In the genomic region with DNA sequence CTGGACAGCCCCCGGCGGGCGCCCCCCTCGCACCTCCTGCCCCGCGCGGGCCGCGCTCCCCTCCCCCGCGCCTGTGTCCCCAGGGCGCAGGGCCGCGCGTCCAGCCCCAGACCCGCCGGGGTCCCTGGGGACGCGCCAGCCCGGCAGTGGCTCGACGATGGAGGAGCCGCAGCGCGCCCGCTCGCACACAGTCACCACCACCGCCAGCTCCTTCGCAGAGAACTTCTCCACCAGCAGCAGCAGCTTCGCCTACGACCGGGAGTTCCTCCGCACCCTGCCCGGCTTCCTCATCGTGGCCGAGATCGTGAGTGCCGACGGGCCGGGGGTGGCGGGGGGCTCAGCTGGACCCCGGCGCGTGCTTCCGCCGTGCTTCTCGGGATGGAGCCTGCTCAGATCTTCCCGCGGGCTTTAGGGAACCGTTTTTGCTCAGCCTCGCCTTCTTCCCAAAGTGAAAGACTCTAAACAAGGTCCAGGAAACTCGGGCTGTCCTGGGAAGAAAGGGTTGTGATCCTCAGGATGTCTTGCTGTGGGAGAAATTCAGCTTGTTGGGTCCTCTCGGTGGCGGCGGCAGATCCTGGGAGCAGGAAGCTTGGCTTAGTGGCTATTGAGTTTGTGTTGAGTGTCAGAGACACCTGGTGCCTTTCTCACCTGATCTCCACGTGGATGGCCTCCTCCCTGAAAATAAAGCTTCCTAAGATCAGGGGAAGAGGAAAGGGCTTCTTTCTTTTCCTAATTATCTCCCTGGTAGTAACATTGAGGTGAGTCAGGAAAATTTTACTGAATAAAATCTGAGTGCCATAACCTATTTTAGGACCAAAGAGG, we compare ENCODE assay signal across 8 cellular contexts. TPM values are rescaled to one million over a fixed set of nuclear protein-coding genes. Genes with fewer than 3 reads are reported as not detected.
DNase-seq lines count a peak whose midpoint lies in the region; ATAC-seq, FAIRE-seq and TF ChIP-seq lines count a peak whose summit lies in the region.

No MANE protein-coding gene starts in this region.

- ATAC-seq in omental fat pad (ENCODE audit: low FRiP score) (peak; percentile 53), GM18517 (IDR thresholded peaks at IDR 0.05; ENCODE audit: unreplicated experiment) (no peak)

- peak overlapping the region; percentile 91 for H3K4me2 ChIP-seq in DOHH2 (ENCODE audit: low read length)

- peak; percentile 43 to 65 for DNase-seq in HAP-1 (ENCODE audit: low spot score in 2 of 2)
- DNase-seq in NOMO-1 treated with DMSO at 0.1 percent for 48 hours (lab: John Stamatoyannopoulos, UW; ENCODE audit: unreplicated experiment), result peak; percentile 37
- DNase-seq in activated T-helper 9 cell treated with anti-CD3 and anti-CD28 coated beads, Interleukin-2, amount 50 U/mL, for 16 hours (ENCODE audit: low read depth), result peak; percentile 20
- peak; percentile 32 to 55 for DNase-seq in frontal cortex (ENCODE audit: low spot score in 2 of 2)
- DNase-seq in omental fat pad (ENCODE audit: low spot score), result no peak
- DNase-seq in NK-92 treated with Interleukin-12 subunit alpha and Interleukin-12 subunit beta, amount 100 ng/mL, for 24 hours (lab: John Stamatoyannopoulos, UW), result no peak

- no peaks in the 10 kb centered on the region for H4K20me1 ChIP-seq in DOHH2 (ENCODE audit: control insufficient read depth, insufficient read depth, low read depth, low read length)

- H3K27ac ChIP-seq in DOHH2 (ENCODE audit: low read depth, low read length), result no peak overlapping the region

- H3K36me3 ChIP-seq in DOHH2 (ENCODE audit: control insufficient read depth, low read length) (no peaks in the 10 kb centered on the region), HAP-1 (replicated peaks) (peaks cover 12% of the 10 kb centered on the region)

- no peaks in the 10 kb centered on the region for H3K9me3 ChIP-seq in DOHH2 (ENCODE audit: control insufficient read depth, insufficient read depth, low read length)
- H3K9me3 ChIP-seq in HAP-1, result no peaks in the 10 kb centered on the region

- no peaks in the 10 kb centered on the region for H3K79me2 ChIP-seq in DOHH2 (ENCODE audit: control insufficient read depth, low read length)

- peaks cover 55% of the 10 kb centered on the region for H3K27me3 ChIP-seq in DOHH2 (ENCODE audit: control insufficient read depth, low read length)
- H3K27me3 ChIP-seq in HAP-1 (ENCODE audit: low read depth), result no peaks in the 10 kb centered on the region

- no peaks in the 10 kb centered on the region for H3K9me2 ChIP-seq in DOHH2 (replicated peaks; ENCODE audit: control insufficient read depth, low read length)

- no peaks in the 10 kb centered on the region for H3F3A ChIP-seq in DOHH2 (ENCODE audit: control insufficient read depth, insufficient read depth)

- in situ Hi-C loops in HAP-1 (cut with MboI; ENCODE audit: low sequenced_read_pairs), result loop anchor here (5.0 kb wide), 1 partner anchor 62 kb away; no protein-coding TSS in a partner anchor

- H3K4me1 ChIP-seq in DOHH2 (ENCODE audit: control insufficient read depth, low read length) (peaks cover 14% of the 10 kb centered on the region), HAP-1 (peaks cover 11% of the 10 kb centered on the region)

- H3K4me3 ChIP-seq in DOHH2 (ENCODE audit: low read length) (peak overlapping the region; percentile 76), HAP-1 (peak overlapping the region; percentile 61)

- TF ChIP-seq CTCF in DOHH2 (IDR thresholded peaks at IDR 0.05; ENCODE audit: low read depth, low read length, poor library complexity, severe bottlenecking) (no peak), omental fat pad (IDR thresholded peaks at IDR 0.05) (no peak)

- FAIRE-seq in frontal cortex (lab: Jason Lieb, UNC), result no peak

RNA-seq across cellular contexts. Expression of a gene that starts 0.5 kb away (rescaled TPM):
- total RNA-seq in frontal cortex, result 0.41 TPM
- total RNA-seq in omental fat pad, result 10 to 100 TPM in 1 of 4 donors, 1 to 10 TPM in 3; 4.8 to 18.3 (median 5.2) TPM

Comparison
In these comparisons a context has a peak if more than half of its experiments do, and no peak if none do; other contexts are left out.
1. DNase-seq: peak in HAP-1 (2 of 2), NOMO-1 treated with DMSO at 0.1 percent for 48 hours (single experiment), activated T-helper 9 cell treated with anti-CD3 and anti-CD28 coated beads, Interleukin-2, amount 50 U/mL, for 16 hours (single experiment) and frontal cortex (2 of 2); none in omental fat pad (single experiment) and NK-92 treated with Interleukin-12 subunit alpha and Interleukin-12 subunit beta, amount 100 ng/mL, for 24 hours (single experiment).